Comparison of ENCODE assay signal across 8 cellular contexts in the genomic region with DNA sequence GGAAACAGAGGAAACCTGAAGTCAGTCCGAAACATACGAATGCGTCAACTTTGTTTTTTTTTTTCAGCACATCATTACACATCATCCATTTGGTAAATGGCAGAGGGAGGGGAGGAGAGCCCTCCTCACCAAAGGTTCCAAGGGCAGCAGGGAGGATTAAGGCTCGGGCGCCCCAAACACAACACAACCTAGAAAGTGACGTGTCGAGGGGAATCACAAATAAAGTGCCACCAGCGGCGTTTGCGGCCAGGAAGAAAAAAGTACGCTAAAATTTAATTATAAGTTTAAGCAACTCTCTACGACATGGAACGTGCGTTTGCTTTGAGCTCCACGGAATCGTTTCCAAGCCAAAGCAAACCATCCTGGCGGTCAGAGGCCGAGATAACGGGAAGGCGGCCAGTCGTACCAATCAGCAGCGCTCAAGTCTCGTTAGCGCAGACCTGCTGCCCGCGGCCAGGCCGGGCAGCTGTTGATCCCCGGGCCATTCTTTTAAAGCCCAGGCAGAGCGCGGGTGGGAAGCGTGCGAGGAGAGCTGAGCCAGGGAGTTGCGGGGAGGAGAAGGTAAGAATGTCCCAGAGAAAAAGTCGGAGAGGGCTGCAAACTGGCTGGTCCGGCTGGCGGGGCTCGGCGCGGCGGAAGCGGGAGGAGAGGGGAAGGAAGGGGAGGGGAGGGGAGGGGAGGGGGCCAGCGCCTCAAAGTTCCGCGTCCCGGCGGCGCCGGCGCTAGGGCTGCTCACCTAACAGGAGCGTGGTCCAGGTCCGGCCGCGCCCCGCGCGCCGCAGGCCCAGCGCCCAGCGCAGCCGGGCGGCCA. TPM values are rescaled to one million over a fixed set of nuclear protein-coding genes. Genes with fewer than 3 reads are reported as not detected.
DNase-seq lines count a peak whose midpoint lies in the region; ATAC-seq and TF ChIP-seq lines count a peak whose summit lies in the region.

No MANE protein-coding gene starts in this region.

- no peaks in the 10 kb centered on the region for H3K9me2 ChIP-seq in SK-N-SH

- H3K4me2 ChIP-seq in BLaER1 (peak overlapping the region; percentile 88), SK-N-SH (peak overlapping the region; percentile 87)

- H3K4me1 ChIP-seq in BLaER1 = peaks cover 45% of the 10 kb centered on the region
- peaks cover 19% of the 10 kb centered on the region; the same call in 1 of the 2 replicates for H3K4me1 ChIP-seq in HUES6 (ENCODE audit: control insufficient read depth, insufficient read depth, low read length)
- peaks cover 0 to 22% of the 10 kb centered on the region in 2 experiments; a peak in 3 of 4 replicates for H3K4me1 ChIP-seq in SK-N-SH (ENCODE audit: control insufficient read depth in 1 of 2, insufficient read depth in 2 of 2, low read depth in 1 of 2, low read length in 1 of 2)

- H3F3A ChIP-seq in SK-N-SH (replicated peaks; ENCODE audit: insufficient read depth) = peaks cover 17% of the 10 kb centered on the region

- H3K36me3 ChIP-seq in BLaER1 (no peaks in the 10 kb centered on the region), HUES6 (ENCODE audit: control insufficient read depth, insufficient read depth, low read length) (no peaks in the 10 kb centered on the region), SK-N-SH (replicated peaks in 1 of 2; ENCODE audit: control insufficient read depth in 1 of 2, insufficient read depth in 2 of 2, low read length in 1 of 2) (no peaks in the 10 kb centered on the region)

- DNase-seq in SK-N-SH (peak; percentile 80), amygdala (lab: John Stamatoyannopoulos, UW) (peak in 43 of 56 donors; percentile 4 to 69 (median 32)), left cardiac atrium (peak; percentile 74), posterior cingulate gyrus (peak in 9 of 10 donors; percentile 27 to 89 (median 35))

- peak overlapping the region; percentile 89 for H3K4me3 ChIP-seq in BLaER1
- H3K4me3 ChIP-seq in HUES6 (ENCODE audit: low read depth, low read length) = peak overlapping the region; percentile 76
- H3K4me3 ChIP-seq in SK-N-SH (ENCODE audit: low read depth in 2 of 2, low read length in 1 of 2) = peak overlapping the region; percentile 64 to 96

- H3K9ac ChIP-seq in BLaER1 = peak overlapping the region; percentile 83
- H3K9ac ChIP-seq in HUES6 (ENCODE audit: low read length) = peak overlapping the region; percentile 69
- peak overlapping the region; percentile 82 for H3K9ac ChIP-seq in SK-N-SH

- H3K79me2 ChIP-seq in SK-N-SH (ENCODE audit: insufficient read depth) = peaks cover 52% of the 10 kb centered on the region

- peaks cover 34% of the 10 kb centered on the region; the same call in 1 of the 2 replicates for H4K20me1 ChIP-seq in BLaER1
- H4K20me1 ChIP-seq in SK-N-SH (ENCODE audit: insufficient read depth) = peaks cover 43% of the 10 kb centered on the region

- 2% methylated on average over 42 of the region's 61 CpGs for WGBS in SK-N-SH (ENCODE audit: low lambda C conversion rate)

- H2AFZ ChIP-seq in SK-N-SH (ENCODE audit: low read depth) = peak overlapping the region; percentile 75

- intact Hi-C loops in left cardiac atrium (cut with DNase I) (loop anchor here in 1 of 2 donors (10.0 kb wide), 1 partner anchor 212 kb away; no protein-coding TSS in a partner anchor), posterior cingulate gyrus (cut with DNase I) (loop anchor here (10.0 kb wide), 1 partner anchor 282 kb away; no protein-coding TSS in a partner anchor)

- CTCF ChIA-PET in SK-N-SH (lab: Yijun Ruan, JAX) = interaction anchor here (0.7 to 2.0 kb wide), 8 partner anchors 12 to 765 kb away, joined by 3 to 16 read pairs (median 4); partner anchors contain the start of gene SEPTIN7

- no peak for TF ChIP-seq CTCF in SK-N-SH (IDR thresholded peaks at IDR 0.05)

- TF ChIP-seq RAD21 in SK-N-SH (IDR thresholded peaks at IDR 0.05; ENCODE audit: low read length) = peak; percentile 21; the same call in 1 of the 2 replicates

- TF ChIP-seq EP300 in SK-N-SH (IDR thresholded peaks at IDR 0.05; ENCODE audit: borderline replicate concordance in 1 of 2, low read depth in 1 of 2, low read length in 1 of 2) = no peak

- no peaks in the 10 kb centered on the region for H3K27me3 ChIP-seq in BLaER1
- H3K27me3 ChIP-seq in HUES6 (ENCODE audit: control insufficient read depth, insufficient read depth, low read length) = no peaks in the 10 kb centered on the region
- no peaks in the 10 kb centered on the region for H3K27me3 ChIP-seq in SK-N-SH (ENCODE audit: insufficient read depth)

- 0 out of 2 replicates have a peak, but pooled peaks cover 4% of the 10 kb centered on the region for H3K9me3 ChIP-seq in BLaER1
- H3K9me3 ChIP-seq in HUES6 (ENCODE audit: control insufficient read depth, insufficient read depth, low read depth, low read length) = no peaks in the 10 kb centered on the region
- no peaks in the 10 kb centered on the region for H3K9me3 ChIP-seq in SK-N-SH

- ATAC-seq in GM19328 (IDR thresholded peaks at IDR 0.05; ENCODE audit: unreplicated experiment) (peak; percentile 9), left cardiac atrium (peak; percentile 14 to 48), GM18870 (IDR thresholded peaks at IDR 0.05; ENCODE audit: unreplicated experiment) (no peak)

- H3K27ac ChIP-seq in BLaER1 (peak overlapping the region; percentile 76), HUES6 (ENCODE audit: low read depth, low read length) (no peak overlapping the region), SK-N-SH (ENCODE audit: low read depth in 2 of 2, low read length in 1 of 2) (peak overlapping the region; percentile 78 to 95)

- POLR2A ChIA-PET in SK-N-SH (lab: Yijun Ruan, JAX) = interaction anchor here (0.6 kb wide), 1 partner anchor 1208 kb away, joined by 4 read pairs; no protein-coding TSS in a partner anchor

TF ChIP-seq in SK-N-SH, 30 proteins besides CTCF, POLR2A, EP300 and RAD21 (continues in another document):
- TF ChIP-seq RXRA (IDR thresholded peaks at IDR 0.05; ENCODE audit: borderline replicate concordance, low read depth) (no peak), FOSL2 (IDR thresholded peaks at IDR 0.05; ENCODE audit: borderline replicate concordance, low read depth) (no peak), FOXM1 (IDR thresholded peaks at IDR 0.05; ENCODE audit: low read depth) (no peak), CHD2 (IDR thresholded peaks at IDR 0.05; ENCODE audit: low read length, partially characterized antibody) (peak; percentile 31), NRF1 (IDR thresholded peaks at IDR 0.05; ENCODE audit: low read depth, low read length) (no peak), POLR2AphosphoS5 (IDR thresholded peaks at IDR 0.05; ENCODE audit: low read depth, low read length) (peak; percentile 28; the same call in 1 of the 2 replicates), ELF1 (IDR thresholded peaks at IDR 0.05) (no peak), NFIC (IDR thresholded peaks at IDR 0.05; ENCODE audit: borderline replicate concordance) (no peak), RFX5 (IDR thresholded peaks at IDR 0.05; ENCODE audit: low read length) (no peak), RCOR1 (IDR thresholded peaks at IDR 0.05; ENCODE audit: low read length) (peak; percentile 53; the same call in 1 of the 2 replicates), SMC3 (IDR thresholded peaks at IDR 0.05; ENCODE audit: low read depth, low read length) (peak; percentile 28; the same call in 1 of the 2 replicates), ZBTB33 (IDR thresholded peaks at IDR 0.05; ENCODE audit: borderline replicate concordance, low read depth) (no peak), GABPA (IDR thresholded peaks at IDR 0.05; ENCODE audit: low read depth) (peak; percentile 16; the same call in 1 of the 2 replicates), GATA2 (CRISPR knock-in tag; IDR thresholded peaks at IDR 0.05) (peak; percentile 20; the same call in 1 of the 2 replicates), MEF2A (IDR thresholded peaks at IDR 0.05; ENCODE audit: borderline replicate concordance, low read depth) (no peak), TEAD4 (IDR thresholded peaks at IDR 0.05; ENCODE audit: borderline replicate concordance, insufficient read depth) (no peak)
- TF ChIP-seq, protein P1, sequence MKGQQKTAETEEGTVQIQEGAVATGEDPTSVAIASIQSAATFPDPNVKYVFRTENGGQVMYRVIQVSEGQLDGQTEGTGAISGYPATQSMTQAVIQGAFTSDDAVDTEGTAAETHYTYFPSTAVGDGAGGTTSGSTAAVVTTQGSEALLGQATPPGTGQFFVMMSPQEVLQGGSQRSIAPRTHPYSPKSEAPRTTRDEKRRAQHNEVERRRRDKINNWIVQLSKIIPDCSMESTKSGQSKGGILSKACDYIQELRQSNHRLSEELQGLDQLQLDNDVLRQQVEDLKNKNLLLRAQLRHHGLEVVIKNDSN (IDR thresholded peaks at IDR 0.05; ENCODE audit: borderline replicate concordance, low read depth) = no peak
- TF ChIP-seq, protein P2, sequence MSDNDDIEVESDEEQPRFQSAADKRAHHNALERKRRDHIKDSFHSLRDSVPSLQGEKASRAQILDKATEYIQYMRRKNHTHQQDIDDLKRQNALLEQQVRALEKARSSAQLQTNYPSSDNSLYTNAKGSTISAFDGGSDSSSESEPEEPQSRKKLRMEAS (IDR thresholded peaks at IDR 0.05; ENCODE audit: low read depth) = no peak; the same call in 1 of the 2 replicates

RNA-seq across cellular contexts. Expression of gene DPY19L1, which starts 0.7 kb away (rescaled TPM):
- 27.7 and 36.1 TPM in 2 replicates for polyA plus RNA-seq in SK-N-SH (2012; rRNA removed)
- polyA plus RNA-seq in SK-N-SH (2012; cell fraction: cytosol; rRNA removed) = 43.1 and 47.2 TPM in 2 replicates
- polyA plus RNA-seq in SK-N-SH (2012; cell fraction: nucleus; rRNA removed) = 14.0 and 23.6 TPM in 2 replicates
- total RNA-seq in left cardiac atrium = 10 to 100 TPM; 24.8 to 25.9 TPM
